In the genomic region with DNA sequence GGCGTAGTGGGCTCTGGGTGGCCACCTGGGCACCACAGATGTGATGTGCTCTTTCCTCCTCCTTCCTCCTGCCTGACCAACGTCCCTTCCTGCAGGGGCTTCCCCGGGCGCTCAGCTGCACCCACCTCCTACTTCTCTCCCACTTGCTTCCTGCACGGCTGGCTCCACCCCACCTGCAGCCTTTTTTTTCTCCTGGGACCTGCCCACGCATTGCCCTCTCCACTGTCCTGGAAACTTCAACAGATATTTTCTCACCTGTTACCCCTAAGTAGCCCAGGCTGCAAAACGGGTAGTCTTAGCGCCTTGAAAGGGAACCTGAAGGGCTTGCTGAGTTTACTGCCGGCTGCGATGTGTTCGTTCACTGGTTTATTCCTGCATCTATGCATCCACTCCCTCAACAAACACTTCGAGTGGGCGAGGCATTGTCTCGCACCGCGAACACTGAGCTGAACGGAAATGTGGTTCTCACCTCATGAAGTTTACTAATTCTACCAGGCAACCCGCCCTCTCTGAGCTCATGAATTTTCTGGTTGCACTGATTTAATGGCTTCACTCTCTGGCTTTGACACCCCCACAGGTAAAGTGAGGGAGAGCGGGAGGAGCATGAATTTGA, we compare ENCODE assay signal across 8 cellular contexts. TPM values are rescaled to one million over a fixed set of nuclear protein-coding genes. Genes with fewer than 3 reads are reported as not detected.
DNase-seq lines count a peak whose midpoint lies in the region; ATAC-seq and TF ChIP-seq lines count a peak whose summit lies in the region.

No MANE protein-coding gene starts in this region.

- peak overlapping the region; percentile 65 for H3K4me3 Mint-ChIP-seq in activated T-cell treated with anti-CD3 and anti-CD28 coated beads, Interleukin-2, amount 50 U/mL, for 24 hours

- TF ChIP-seq POLR2A in spleen (IDR thresholded peaks at IDR 0.05), result no peak

- peaks cover 0 to 46% (median 25%) of the 10 kb centered on the region in 6 donors for H3K4me1 ChIP-seq in spleen

- peaks cover 30% of the 10 kb centered on the region for H3K4me1 Mint-ChIP-seq in activated T-cell treated with anti-CD3 and anti-CD28 coated beads, Interleukin-2, amount 50 U/mL, for 24 hours (ENCODE audit: low read depth)

- no peaks in the 10 kb centered on the region for H3K36me3 Mint-ChIP-seq in activated T-cell treated with anti-CD3 and anti-CD28 coated beads, Interleukin-2, amount 50 U/mL, for 24 hours (ENCODE audit: low read depth)

- WGBS in spleen, 5 donors, result 29 to 48% (median 44%) methylated on average over 19 of the region's 19 CpGs

- H3K27me3 ChIP-seq in spleen (replicated peaks in 1 of 7), result peaks cover 0 to 18% (median 0%) of the 10 kb centered on the region in 7 donors

- H3K9me3 ChIP-seq in spleen, result no peaks in the 10 kb centered on the region

- no peak for TF ChIP-seq CTCF in spleen (IDR thresholded peaks at IDR 0.05 in 8 of 11, conservative IDR thresholded peaks at IDR 0.05 in 3 of 11)

- peak; percentile 75 for ATAC-seq in HG03354 (IDR thresholded peaks at IDR 0.05; ENCODE audit: poor library complexity, severe bottlenecking, unreplicated experiment)

- H3K36me3 ChIP-seq in spleen, result no peaks in the 10 kb centered on the region

- H3K9me3 Mint-ChIP-seq in activated T-cell treated with anti-CD3 and anti-CD28 coated beads, Interleukin-2, amount 50 U/mL, for 24 hours, result no peaks in the 10 kb centered on the region

- no peaks in the 10 kb centered on the region for H3K27me3 Mint-ChIP-seq in activated T-cell treated with anti-CD3 and anti-CD28 coated beads, Interleukin-2, amount 50 U/mL, for 24 hours

- H3K27ac ChIP-seq in spleen, result peak overlapping the region in 6 of 8 donors; percentile 32 to 71 (median 56)
- no peak overlapping the region for H3K27ac ChIP-seq in substantia nigra (ENCODE audit: low read depth, low read length, poor library complexity, severe bottlenecking)
- no peak overlapping the region for H3K27ac ChIP-seq in caudate nucleus (ENCODE audit: low read depth, low read length)

- H3K27ac Mint-ChIP-seq in activated T-cell treated with anti-CD3 and anti-CD28 coated beads, Interleukin-2, amount 50 U/mL, for 24 hours, result peak overlapping the region; percentile 26

- H3K4me3 ChIP-seq in spleen, result peak overlapping the region in 4 of 8 donors; percentile 4 to 52 (median 9)

- intact Hi-C loops in spleen (cut with DNase I; ENCODE audit: low total_unique reads), result no loop called here

- DNase-seq in GM19240 (ENCODE audit: insufficient read length, low spot score) (peak; percentile 22), spleen (peak; percentile 84), substantia nigra (lab: John Stamatoyannopoulos, UW) (no peak), cerebellar nuclear complex (lab: John Stamatoyannopoulos, UW) (no peak), caudate nucleus (lab: John Stamatoyannopoulos, UW) (no peak), pons (ENCODE audit: low spot score) (no peak)
- peak; percentile 61 for DNase-seq in activated T-cell treated with anti-CD3 and anti-CD28 coated beads, Interleukin-2, amount 50 U/mL, for 24 hours

RNA-seq across cellular contexts. Expression of a gene that starts 23.6 kb away (rescaled TPM):
- total RNA-seq in spleen, result 10 to 100 TPM; 29.0 to 43.0 (median 33.8) TPM
- polyA plus RNA-seq in spleen, result 10 to 100 TPM; 17.2 to 24.1 (median 23.1) TPM

Comparison
In these comparisons a context has a peak if more than half of its experiments do, and no peak if none do; other contexts are left out.
1. DNase-seq: peak in GM19240 (single experiment), activated T-cell treated with anti-CD3 and anti-CD28 coated beads, Interleukin-2, amount 50 U/mL, for 24 hours (single experiment) and spleen (single experiment); none in substantia nigra (0 of 49), cerebellar nuclear complex (0 of 2), caudate nucleus (0 of 61) and pons (single experiment).
2. H3K27ac ChIP-seq: peak in spleen (6 of 8); none in substantia nigra (single experiment) and caudate nucleus (single experiment).